In the genomic region with DNA sequence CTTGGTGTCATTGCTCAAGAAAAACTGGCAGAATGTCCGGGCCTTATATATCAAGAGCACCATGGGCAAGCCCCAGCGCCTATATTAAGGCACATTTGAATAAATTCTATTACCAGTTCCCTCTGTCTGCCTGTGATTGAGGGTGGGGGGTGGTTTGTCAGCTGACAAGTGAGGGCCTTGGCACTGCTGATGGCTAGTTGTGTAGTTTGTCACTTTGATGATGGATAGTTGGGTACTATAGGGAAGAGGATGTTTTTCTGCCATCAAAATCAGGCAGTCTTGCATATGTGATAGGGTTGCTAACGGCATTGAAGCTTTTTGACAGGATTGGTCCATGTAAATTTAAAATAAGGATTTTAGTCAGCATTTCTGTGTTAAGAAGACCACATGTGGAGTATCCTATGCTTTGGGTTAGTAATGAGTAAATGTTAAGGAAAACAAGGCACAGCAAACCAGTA, we compare ENCODE assay signal across 11 cellular contexts. TPM values are rescaled to one million over a fixed set of nuclear protein-coding genes. Genes with fewer than 3 reads are reported as not detected.
A peak's percentile ranks its signal among the peaks of the same experiment; 100 is the strongest.
DNase-seq lines count a peak whose midpoint lies in the region; ATAC-seq, FAIRE-seq and TF ChIP-seq lines count a peak whose summit lies in the region.
"Had no signal": no experiment of that assay in that cellular context is flagged by ENCODE, and none has a peak within 500 bp of the region (broad histone marks: within the 10 kb centered on the region; RNA-seq: fewer than 3 reads in every experiment).

No MANE protein-coding gene starts in this region.

- H3K18ac ChIP-seq in H9 (ENCODE audit: insufficient read length, low read depth, low read length): no peak overlapping the region

- H3K23me2 ChIP-seq in H9 (ENCODE audit: insufficient read length, low read depth, low read length, poor library complexity, severe bottlenecking): peaks cover 15% of the 10 kb centered on the region

- no peak for TF ChIP-seq RAD21 in A549 (conservative IDR thresholded peaks at IDR 0.05 in 1 of 2, IDR thresholded peaks at IDR 0.05 in 1 of 2)

- peaks cover 3% of the 10 kb centered on the region for H3K79me1 ChIP-seq in H9 (ENCODE audit: insufficient read depth, low read depth, low read length, poor library complexity, severe bottlenecking)

- peak overlapping the region; percentile 91 to 98 for H3K4me3 Mint-ChIP-seq in H9
- peak overlapping the region; percentile 99 for H3K4me3 Mint-ChIP-seq in activated T-helper 17 cell treated with anti-CD3 and anti-CD28 coated beads, Interleukin-2, amount 50 U/mL, for 72 hours

- H3K27me3 ChIP-seq in H9 (ENCODE audit: insufficient read depth, low read length) (no peaks in the 10 kb centered on the region), iPS-18a (ENCODE audit: control insufficient read depth, insufficient read depth, low read length) (peaks cover 7% of the 10 kb centered on the region)

- peaks cover 7% of the 10 kb centered on the region for H3K27me3 Mint-ChIP-seq in H9 (ENCODE audit: low read depth)
- no peaks in the 10 kb centered on the region for H3K27me3 Mint-ChIP-seq in activated T-helper 17 cell treated with anti-CD3 and anti-CD28 coated beads, Interleukin-2, amount 50 U/mL, for 72 hours

- H4K20me1 ChIP-seq in H9 (ENCODE audit: control insufficient read depth, insufficient read depth, insufficient read length): no peaks in the 10 kb centered on the region

- H2BK15ac ChIP-seq in H9 (ENCODE audit: low read depth, low read length): no peak overlapping the region

- peaks cover 49% of the 10 kb centered on the region for H3K36me3 ChIP-seq in iPS-18a (ENCODE audit: control insufficient read depth, low read depth, low read length)

- TF ChIP-seq POLR2A in A549 (IDR thresholded peaks at IDR 0.05; ENCODE audit: low read length): no peak

- H3K79me2 ChIP-seq in H9 (ENCODE audit: insufficient read depth, low read length): peaks cover 19% of the 10 kb centered on the region; the same call in 1 of the 2 replicates

- H3K9me3 ChIP-seq in A549: no peaks in the 10 kb centered on the region
- H3K9me3 ChIP-seq in H9 (ENCODE audit: control insufficient read depth, low read depth, low read length): no peaks in the 10 kb centered on the region
- H3K9me3 ChIP-seq in iPS-18a (ENCODE audit: control insufficient read depth, low read depth, low read length): no peaks in the 10 kb centered on the region

- peaks cover 33% of the 10 kb centered on the region for H3K4me1 ChIP-seq in A549
- peaks cover 3% of the 10 kb centered on the region; the same call in 1 of the 2 replicates for H3K4me1 ChIP-seq in H9 (ENCODE audit: insufficient read depth, low read length)
- H3K4me1 ChIP-seq in iPS-18a (ENCODE audit: control insufficient read depth, low read depth, low read length): peaks cover 17% of the 10 kb centered on the region

- peaks cover 6 to 7% of the 10 kb centered on the region in 2 experiments; a peak in 4 of 5 replicates for H3K9me3 Mint-ChIP-seq in H9
- no peaks in the 10 kb centered on the region for H3K9me3 Mint-ChIP-seq in activated T-helper 17 cell treated with anti-CD3 and anti-CD28 coated beads, Interleukin-2, amount 50 U/mL, for 72 hours

- no peak overlapping the region for H3K4ac ChIP-seq in H9 (ENCODE audit: low read depth, low read length)

- H3K9ac ChIP-seq in H9 (ENCODE audit: extremely low read depth, insufficient read length, low read length) (no peak overlapping the region), iPS-18a (ENCODE audit: low read length) (peak overlapping the region; percentile 11)

- H2AK5ac ChIP-seq in H9 (ENCODE audit: insufficient read length, low read length): no peak overlapping the region

- no peak overlapping the region for H3K14ac ChIP-seq in H9 (ENCODE audit: insufficient read depth, low read length)

- no peak overlapping the region for H2BK20ac ChIP-seq in H9 (ENCODE audit: low read depth, low read length, poor library complexity, severe bottlenecking)

- H4K8ac ChIP-seq in H9 (replicated peaks; ENCODE audit: insufficient read length, low read depth, low read length): no peak overlapping the region

- no peak overlapping the region for H3T11ph ChIP-seq in H9 (ENCODE audit: low read length)

- no peak overlapping the region for H3K56ac ChIP-seq in H9 (ENCODE audit: insufficient read length, low read depth, low read length)

- peak overlapping the region in 1 of 2 experiments; percentile 42; a peak in 1 of 6 replicates for H3K27ac ChIP-seq in A549
- H3K27ac ChIP-seq in H9 (ENCODE audit: insufficient read length, low read depth, low read length): no peak overlapping the region
- H3K27ac ChIP-seq in iPS-18a (ENCODE audit: low read length): no peak overlapping the region

- H4K91ac ChIP-seq in H9 (ENCODE audit: insufficient read length, low read depth, low read length): no peak overlapping the region

- TF ChIP-seq EP300 in A549 (IDR thresholded peaks at IDR 0.05): no peak

- FAIRE-seq in A549 (lab: Jason Lieb, UNC): no peak

- WGBS in A549 (ENCODE audit: missing lambda C conversion rate): 22% methylated on average over 3 of the region's 3 CpGs
- no CpG with 5 or more reads among the region's 3 CpGs for WGBS in H9 (ENCODE audit: extremely low coverage, insufficient read length, low lambda C conversion rate)

- no peak overlapping the region for H2BK12ac ChIP-seq in H9 (ENCODE audit: insufficient read length, low read depth, low read length)

- no peak overlapping the region for H2BK120ac ChIP-seq in H9 (ENCODE audit: low read depth, low read length, poor library complexity, severe bottlenecking)

- TF ChIP-seq CTCF in A549 (IDR thresholded peaks at IDR 0.05) (no peak), H9 (conservative IDR thresholded peaks at IDR 0.05) (no peak)

- H2AFZ ChIP-seq in H9 (ENCODE audit: low read length): no peak overlapping the region

- peaks cover 38 to 80% (median 73%) of the 10 kb centered on the region in 3 experiments for H3K36me3 Mint-ChIP-seq in H9 (ENCODE audit: insufficient read depth in 1 of 3, low read depth in 3 of 3)
- H3K36me3 Mint-ChIP-seq in activated T-helper 17 cell treated with anti-CD3 and anti-CD28 coated beads, Interleukin-2, amount 50 U/mL, for 72 hours (ENCODE audit: low read depth): peaks cover 82% of the 10 kb centered on the region

- DNase-seq in A549 (ENCODE audit: low read depth in 1 of 2, low spot score in 1 of 2) (no peak), H9 (no peak), NCI-H2107 treated with DMSO at 0.1 percent for 48 hours (lab: John Stamatoyannopoulos, UW; ENCODE audit: unreplicated experiment) (no peak), GM03348 (ENCODE audit: low spot score) (no peak), dedifferentiated amniotic fluid mesenchymal stem cell (ENCODE audit: extremely low spot score) (no peak)
- no peak for DNase-seq in stimulated activated CD8-positive, alpha-beta memory T cell treated with anti-CD3 and anti-CD28 coated beads, Interleukin-4, amount 100 ng/mL, for 48 hours
- DNase-seq: GF-D8; stimulated activated naive CD4-positive, alpha-beta T cell treated with Interleukin-2 at 50 U/mL for 16 hours had no signal

- H4K5ac ChIP-seq in H9 (ENCODE audit: insufficient read length, low read depth, low read length): no peak overlapping the region

- POLR2A ChIA-PET in A549 (lab: Yijun Ruan, JAX): no interaction called here

- peak overlapping the region in 2 of 3 experiments; percentile 3 to 93; a peak in 3 of 7 replicates for H3K27ac Mint-ChIP-seq in H9
- peak overlapping the region; percentile 98 for H3K27ac Mint-ChIP-seq in activated T-helper 17 cell treated with anti-CD3 and anti-CD28 coated beads, Interleukin-2, amount 50 U/mL, for 72 hours

- H3K4me3 ChIP-seq in A549 (peak overlapping the region; percentile 99), iPS-18a (ENCODE audit: low read length) (peak overlapping the region; percentile 96)

- H3K4me2 ChIP-seq in A549: peak overlapping the region; percentile 98
- peak overlapping the region; percentile 95 for H3K4me2 ChIP-seq in H9 (ENCODE audit: insufficient read depth, insufficient read length, low read length)

- ATAC-seq in A549: no peak
- ATAC-seq in activated T-helper 17 cell treated with anti-CD3 and anti-CD28 coated beads, Interleukin-2, amount 50 U/mL, for 72 hours (replicated peaks): no peak

- peaks cover 30 to 43% of the 10 kb centered on the region in 2 experiments for H3K4me1 Mint-ChIP-seq in H9
- H3K4me1 Mint-ChIP-seq in activated T-helper 17 cell treated with anti-CD3 and anti-CD28 coated beads, Interleukin-2, amount 50 U/mL, for 72 hours: peaks cover 17% of the 10 kb centered on the region

- CTCF ChIA-PET in A549 (lab: Yijun Ruan, JAX): interaction anchor here (0.6 to 1.2 kb wide), 2 partner anchors 127 to 360 kb away, joined by 3 to 4 read pairs; no protein-coding TSS in a partner anchor

- H3K23ac ChIP-seq in H9 (ENCODE audit: insufficient read length, low read depth, low read length): no peak overlapping the region

- no peak overlapping the region for H2BK5ac ChIP-seq in H9 (ENCODE audit: insufficient read length, low read length)

RNA-seq across cellular contexts. Expression of a gene that starts 2.5 kb away (rescaled TPM):
- polyA plus RNA-seq in A549 (2011; rRNA removed) (1,645 and 1,707 TPM in 2 replicates), A549 (2017; fragmentation: RNase III; extraction: RNeasy Plus Mini Kit Qiagen cat#74134 plus additional on column Dnase treatment) (1,150 to 1,165 TPM (median 1,153 TPM) in 3 replicates)
- polyA plus RNA-seq in A549 (2012; cell fraction: cytosol; rRNA removed): 2,133 and 2,619 TPM in 2 replicates
- polyA plus RNA-seq in A549 (2012; cell fraction: nucleus; rRNA removed): 821 and 1,209 TPM in 2 replicates
- polyA minus RNA-seq in A549 (2011; rRNA and poly(A)+ RNA removed): 531 and 595 TPM in 2 replicates
- 1,826 and 1,830 TPM in 2 replicates for total RNA-seq in H9 (2021)
- total RNA-seq in activated T-helper 17 cell treated with anti-CD3 and anti-CD28 coated beads, Interleukin-2, amount 50 U/mL, for 72 hours: 1,000 to 10,000 TPM; 1,667 to 1,900 TPM

RNA-seq across cellular contexts. Expression of a gene that starts 18.6 kb away (rescaled TPM):
- polyA plus RNA-seq in A549 (2011; rRNA removed): 3.5 and 3.7 TPM in 2 replicates
- 5.1 and 6.6 TPM in 2 replicates for polyA plus RNA-seq in A549 (2012; cell fraction: cytosol; rRNA removed)
- 5.6 and 5.8 TPM in 2 replicates for polyA plus RNA-seq in A549 (2012; cell fraction: nucleus; rRNA removed)
- polyA plus RNA-seq in A549 (2017; fragmentation: RNase III; extraction: RNeasy Plus Mini Kit Qiagen cat#74134 plus additional on column Dnase treatment): 3.1 to 3.7 TPM (median 3.3 TPM) in 3 replicates
- polyA minus RNA-seq in A549 (2011; rRNA and poly(A)+ RNA removed): 3.7 TPM in 2 replicates
- total RNA-seq in H9 (2021): 8.4 and 10.9 TPM in 2 replicates
- total RNA-seq in activated T-helper 17 cell treated with anti-CD3 and anti-CD28 coated beads, Interleukin-2, amount 50 U/mL, for 72 hours: 10 to 100 TPM in 1 of 2 donors, 1 to 10 TPM in 1; 8.4 to 18.2 TPM

RNA-seq across cellular contexts. Expression of a gene that starts 26.2 kb away (rescaled TPM):
- polyA plus RNA-seq in A549 (2011; rRNA removed): 2.1 and 2.6 TPM in 2 replicates
- 2.6 and 3.8 TPM in 2 replicates for polyA plus RNA-seq in A549 (2012; cell fraction: cytosol; rRNA removed)
- 7.3 and 7.6 TPM in 2 replicates for polyA plus RNA-seq in A549 (2012; cell fraction: nucleus; rRNA removed)
- 3.0 to 4.5 TPM (median 4.2 TPM) in 3 replicates for polyA plus RNA-seq in A549 (2017; fragmentation: RNase III; extraction: RNeasy Plus Mini Kit Qiagen cat#74134 plus additional on column Dnase treatment)
- polyA minus RNA-seq in A549 (2011; rRNA and poly(A)+ RNA removed): 1.7 TPM in 2 replicates
- 24.3 and 27.0 TPM in 2 replicates for total RNA-seq in H9 (2021)
- 1 to 10 TPM in 1 of 2 donors, under 1 TPM in 1; 0.80 to 1.8 TPM for total RNA-seq in activated T-helper 17 cell treated with anti-CD3 and anti-CD28 coated beads, Interleukin-2, amount 50 U/mL, for 72 hours
- total RNA-seq: mononuclear cell had no signal

RNA-seq across cellular contexts. Expression of a gene that starts 42.0 kb away (rescaled TPM):
- not detected in 2 replicates for polyA plus RNA-seq in A549 (2011; rRNA removed)
- not detected in 2 replicates for polyA plus RNA-seq in A549 (2012; cell fraction: cytosol; rRNA removed)
- not detected in 2 replicates for polyA plus RNA-seq in A549 (2012; cell fraction: nucleus; rRNA removed)
- polyA plus RNA-seq in A549 (2017; fragmentation: RNase III; extraction: RNeasy Plus Mini Kit Qiagen cat#74134 plus additional on column Dnase treatment): not detected in 3 replicates
- not detected in 2 replicates for polyA minus RNA-seq in A549 (2011; rRNA and poly(A)+ RNA removed)
- 0.29 TPM in 1 of 2 replicates, not detected in the other for total RNA-seq in H9 (2021)
- total RNA-seq in activated T-helper 17 cell treated with anti-CD3 and anti-CD28 coated beads, Interleukin-2, amount 50 U/mL, for 72 hours: not detected
- total RNA-seq: mononuclear cell had no signal
